In the genomic region with DNA sequence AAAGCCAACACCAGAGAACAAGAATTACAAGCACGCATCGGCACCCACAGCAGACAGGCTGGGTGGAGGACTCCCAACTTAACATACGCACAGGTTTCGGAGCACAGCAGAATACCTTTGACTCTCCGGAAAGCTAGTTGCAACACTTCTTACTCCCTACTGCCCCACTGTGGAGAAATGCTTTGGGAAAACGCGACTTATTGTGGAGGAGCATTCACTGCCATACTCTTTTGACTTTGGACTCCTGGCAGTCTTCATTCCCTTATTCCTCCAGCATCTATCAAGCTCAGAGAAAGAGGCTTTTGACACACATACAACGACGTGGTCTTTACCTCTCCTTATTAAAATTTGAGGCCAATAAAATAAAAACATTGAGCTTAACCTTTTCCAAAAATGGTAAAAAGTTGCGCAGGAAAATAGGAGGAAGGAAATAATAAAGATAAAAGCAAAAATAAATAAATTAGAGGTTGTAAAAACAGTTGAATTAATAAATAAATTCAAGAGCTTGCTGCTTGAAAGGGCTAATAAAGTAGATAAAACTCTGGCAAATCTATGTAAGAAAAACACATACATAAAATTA, we compare ENCODE assay signal across 8 cellular contexts. TPM values are rescaled to one million over a fixed set of nuclear protein-coding genes. Genes with fewer than 3 reads are reported as not detected.
DNase-seq lines count a peak whose midpoint lies in the region; ATAC-seq and TF ChIP-seq lines count a peak whose summit lies in the region.

No MANE protein-coding gene starts in this region.

- H3K27ac ChIP-seq in A673 (ENCODE audit: low read depth, low read length, poor library complexity, severe bottlenecking), result no peak overlapping the region

- intact Hi-C loops in A673 (cut with micrococcal nuclease; ENCODE audit: unreplicated experiment), result loop anchor here (5.0 kb wide), 1 partner anchor 235 kb away; no protein-coding TSS in a partner anchor

- TF ChIP-seq CTCF in A673 (conservative IDR thresholded peaks at IDR 0.05; ENCODE audit: low read depth, low read length) (peak; percentile 53), GM06990 (IDR thresholded peaks at IDR 0.05; ENCODE audit: insufficient read depth, low read length, poor library complexity, severe bottlenecking) (peak; percentile 25), brain (conservative IDR thresholded peaks at IDR 0.05) (peak; percentile 78 to 81)

- peaks cover 0 to 3% (median 0%) of the 10 kb centered on the region in 5 experiments for H3K9me3 Mint-ChIP-seq in brain
- no peaks in the 10 kb centered on the region for H3K9me3 Mint-ChIP-seq in stimulated activated effector memory CD8-positive, alpha-beta T cell treated with anti-CD3 and anti-CD28 coated beads, Interleukin-12 subunit alpha, Interleukin-12 subunit beta, amount 100 ng/mL, for 72 hours

- CTCF ChIA-PET in A673 (lab: Charles Lee), result interaction anchor here (0.7 to 1.0 kb wide), 3 partner anchors 172 to 329 kb away, joined by 3 to 6 read pairs (median 5); no protein-coding TSS in a partner anchor

- H3K36me3 ChIP-seq in A673 (ENCODE audit: insufficient read depth, low read length, poor library complexity, severe bottlenecking), result no peaks in the 10 kb centered on the region
- H3K36me3 ChIP-seq in GM06990 (ENCODE audit: control insufficient read depth, insufficient read depth, low read length), result no peaks in the 10 kb centered on the region

- peaks cover 13% of the 10 kb centered on the region for H3K27me3 Mint-ChIP-seq in brain

- peak overlapping the region in 1 of 5 experiments; percentile 79 for H3K27ac Mint-ChIP-seq in brain
- H3K27ac Mint-ChIP-seq in stimulated activated effector memory CD8-positive, alpha-beta T cell treated with anti-CD3 and anti-CD28 coated beads, Interleukin-12 subunit alpha, Interleukin-12 subunit beta, amount 100 ng/mL, for 72 hours, result no peak overlapping the region

- H3K4me1 ChIP-seq in A673 (ENCODE audit: insufficient read depth, low read length, poor library complexity, severe bottlenecking), result no peaks in the 10 kb centered on the region

- no TSS peak for BruUV-seq in A673 (replicated peaks; lab: Mats Ljungman, UMichigan)

- H3K27me3 ChIP-seq in A673 (replicated peaks; ENCODE audit: insufficient read depth, low read depth, low read length, poor library complexity), result no peaks in the 10 kb centered on the region
- no peaks in the 10 kb centered on the region for H3K27me3 ChIP-seq in GM06990 (replicated peaks; ENCODE audit: control insufficient read depth, insufficient read depth, low read length)

- peak; percentile 62 for DNase-seq in A673 (ENCODE audit: low spot score)
- DNase-seq in GM06990 (ENCODE audit: extremely low read depth, insufficient read length), result no peak
- peak; percentile 64 for DNase-seq in NCI-H774 (lab: John Stamatoyannopoulos, UW)
- peak; percentile 42 for DNase-seq in iPS-NIHi11 (ENCODE audit: low spot score)
- DNase-seq in stimulated activated CD4-positive, alpha-beta T cell treated with anti-CD3 and anti-CD28 coated beads, Interleukin-4, amount 100 ng/mL, for 4 hours, result peak; percentile 5
- no peak for DNase-seq in stimulated activated effector memory CD8-positive, alpha-beta T cell treated with anti-CD3 and anti-CD28 coated beads, Interleukin-12 subunit alpha, Interleukin-12 subunit beta, amount 100 ng/mL, for 72 hours (ENCODE audit: low spot score in 2 of 2)

- H3K9me3 ChIP-seq in A673 (ENCODE audit: low read depth, low read length, poor library complexity, severe bottlenecking), result no peaks in the 10 kb centered on the region

- H3K4me3 Mint-ChIP-seq in brain, result peak overlapping the region in 4 of 5 experiments; percentile 19 to 66 (median 58)
- H3K4me3 Mint-ChIP-seq in stimulated activated effector memory CD8-positive, alpha-beta T cell treated with anti-CD3 and anti-CD28 coated beads, Interleukin-12 subunit alpha, Interleukin-12 subunit beta, amount 100 ng/mL, for 72 hours, result no peak overlapping the region

- POLR2A ChIA-PET in A673 (lab: Charles Lee; ENCODE audit: low non-redundant PET), result no interaction called here

- H3K36me3 Mint-ChIP-seq in brain, result no peaks in the 10 kb centered on the region
- H3K36me3 Mint-ChIP-seq in stimulated activated effector memory CD8-positive, alpha-beta T cell treated with anti-CD3 and anti-CD28 coated beads, Interleukin-12 subunit alpha, Interleukin-12 subunit beta, amount 100 ng/mL, for 72 hours, result no peaks in the 10 kb centered on the region

- no peak overlapping the region for H3K4me3 ChIP-seq in A673 (ENCODE audit: low read depth, low read length, poor library complexity, severe bottlenecking)
- H3K4me3 ChIP-seq in GM06990 (replicated peaks; ENCODE audit: low read depth, low read length), result no peak overlapping the region

- no peak for ATAC-seq in stimulated activated effector memory CD8-positive, alpha-beta T cell treated with anti-CD3 and anti-CD28 coated beads, Interleukin-12 subunit alpha, Interleukin-12 subunit beta, amount 100 ng/mL, for 72 hours
- ATAC-seq in HG02884 (IDR thresholded peaks at IDR 0.05; ENCODE audit: unreplicated experiment), result no peak

- peaks cover 8% of the 10 kb centered on the region for H3K4me1 Mint-ChIP-seq in brain
- H3K4me1 Mint-ChIP-seq in stimulated activated effector memory CD8-positive, alpha-beta T cell treated with anti-CD3 and anti-CD28 coated beads, Interleukin-12 subunit alpha, Interleukin-12 subunit beta, amount 100 ng/mL, for 72 hours, result peaks cover 8% of the 10 kb centered on the region

RNA-seq across cellular contexts. Expression of gene GPC3, which starts 41.4 kb away (rescaled TPM):
- 0.24 and 0.74 TPM in 2 replicates for total RNA-seq in A673 (2021)
- polyA plus RNA-seq in brain (ENCODE audit: insufficient read depth, low read depth, low replicate concordance), result 19.7 TPM

Comparison
In these comparisons a context has a peak if more than half of its experiments do, and no peak if none do; other contexts are left out.
1. DNase-seq: peak in A673 (single experiment), NCI-H774 (single experiment), iPS-NIHi11 (single experiment) and stimulated activated CD4-positive, alpha-beta T cell treated with anti-CD3 and anti-CD28 coated beads, Interleukin-4, amount 100 ng/mL, for 4 hours (2 of 2); none in GM06990 (single experiment) and stimulated activated effector memory CD8-positive, alpha-beta T cell treated with anti-CD3 and anti-CD28 coated beads, Interleukin-12 subunit alpha, Interleukin-12 subunit beta, amount 100 ng/mL, for 72 hours (0 of 2).
2. CTCF ChIP-seq: peak in every context shown above with its lines; median percentile 80 in brain; 53 in A673; 25 in GM06990.